1 cellular context compared by ENCODE assay signal in genomic region chr6:151690768-151691562, GRCh38.
TF ChIP-seq lines count a peak whose summit lies in the region.

No MANE protein-coding gene starts in this region.

TF ChIP-seq in GM12878, 131 proteins besides CTCF, POLR2A, EP300 and RAD21 (continued from another document and continues in another):
- TF ChIP-seq, protein P1, sequence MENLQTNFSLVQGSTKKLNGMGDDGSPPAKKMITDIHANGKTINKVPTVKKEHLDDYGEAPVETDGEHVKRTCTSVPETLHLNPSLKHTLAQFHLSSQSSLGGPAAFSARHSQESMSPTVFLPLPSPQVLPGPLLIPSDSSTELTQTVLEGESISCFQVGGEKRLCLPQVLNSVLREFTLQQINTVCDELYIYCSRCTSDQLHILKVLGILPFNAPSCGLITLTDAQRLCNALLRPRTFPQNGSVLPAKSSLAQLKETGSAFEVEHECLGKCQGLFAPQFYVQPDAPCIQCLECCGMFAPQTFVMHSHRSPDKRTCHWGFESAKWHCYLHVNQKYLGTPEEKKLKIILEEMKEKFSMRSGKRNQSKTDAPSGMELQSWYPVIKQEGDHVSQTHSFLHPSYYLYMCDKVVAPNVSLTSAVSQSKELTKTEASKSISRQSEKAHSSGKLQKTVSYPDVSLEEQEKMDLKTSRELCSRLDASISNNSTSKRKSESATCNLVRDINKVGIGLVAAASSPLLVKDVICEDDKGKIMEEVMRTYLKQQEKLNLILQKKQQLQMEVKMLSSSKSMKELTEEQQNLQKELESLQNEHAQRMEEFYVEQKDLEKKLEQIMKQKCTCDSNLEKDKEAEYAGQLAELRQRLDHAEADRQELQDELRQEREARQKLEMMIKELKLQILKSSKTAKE (IDR thresholded peaks at IDR 0.05; ENCODE audit: low read depth, poor library complexity, severe bottlenecking) = peak; percentile 69
- peak; percentile 89 for TF ChIP-seq BMI1 (IDR thresholded peaks at IDR 0.05; ENCODE audit: borderline replicate concordance)
- no peak for TF ChIP-seq MYB (IDR thresholded peaks at IDR 0.05; ENCODE audit: borderline replicate concordance, low read depth, low read length)
- TF ChIP-seq TCF7 (IDR thresholded peaks at IDR 0.05; ENCODE audit: borderline replicate concordance) = peak; percentile 8; the same call in 1 of the 2 replicates
- TF ChIP-seq ETV6 (conservative IDR thresholded peaks at IDR 0.05 in 1 of 2, IDR thresholded peaks at IDR 0.05 in 1 of 2; ENCODE audit: borderline replicate concordance in 1 of 2, low read depth in 1 of 2) = peak in 1 of 2 experiments; percentile 69; a peak in 2 of 4 replicates
- TF ChIP-seq, protein P2, sequence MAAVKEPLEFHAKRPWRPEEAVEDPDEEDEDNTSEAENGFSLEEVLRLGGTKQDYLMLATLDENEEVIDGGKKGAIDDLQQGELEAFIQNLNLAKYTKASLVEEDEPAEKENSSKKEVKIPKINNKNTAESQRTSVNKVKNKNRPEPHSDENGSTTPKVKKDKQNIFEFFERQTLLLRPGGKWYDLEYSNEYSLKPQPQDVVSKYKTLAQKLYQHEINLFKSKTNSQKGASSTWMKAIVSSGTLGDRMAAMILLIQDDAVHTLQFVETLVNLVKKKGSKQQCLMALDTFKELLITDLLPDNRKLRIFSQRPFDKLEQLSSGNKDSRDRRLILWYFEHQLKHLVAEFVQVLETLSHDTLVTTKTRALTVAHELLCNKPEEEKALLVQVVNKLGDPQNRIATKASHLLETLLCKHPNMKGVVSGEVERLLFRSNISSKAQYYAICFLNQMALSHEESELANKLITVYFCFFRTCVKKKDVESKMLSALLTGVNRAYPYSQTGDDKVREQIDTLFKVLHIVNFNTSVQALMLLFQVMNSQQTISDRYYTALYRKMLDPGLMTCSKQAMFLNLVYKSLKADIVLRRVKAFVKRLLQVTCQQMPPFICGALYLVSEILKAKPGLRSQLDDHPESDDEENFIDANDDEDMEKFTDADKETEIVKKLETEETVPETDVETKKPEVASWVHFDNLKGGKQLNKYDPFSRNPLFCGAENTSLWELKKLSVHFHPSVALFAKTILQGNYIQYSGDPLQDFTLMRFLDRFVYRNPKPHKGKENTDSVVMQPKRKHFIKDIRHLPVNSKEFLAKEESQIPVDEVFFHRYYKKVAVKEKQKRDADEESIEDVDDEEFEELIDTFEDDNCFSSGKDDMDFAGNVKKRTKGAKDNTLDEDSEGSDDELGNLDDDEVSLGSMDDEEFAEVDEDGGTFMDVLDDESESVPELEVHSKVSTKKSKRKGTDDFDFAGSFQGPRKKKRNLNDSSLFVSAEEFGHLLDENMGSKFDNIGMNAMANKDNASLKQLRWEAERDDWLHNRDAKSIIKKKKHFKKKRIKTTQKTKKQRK (IDR thresholded peaks at IDR 0.05; ENCODE audit: low read depth, low read length) = no peak
- no peak for TF ChIP-seq CHD1 (IDR thresholded peaks at IDR 0.05; ENCODE audit: low read depth, low read length)
- TF ChIP-seq CHD2 (IDR thresholded peaks at IDR 0.05; ENCODE audit: borderline replicate concordance, low read depth, low read length) = peak; percentile 78
- peak; percentile 97 for TF ChIP-seq DPF2 (IDR thresholded peaks at IDR 0.05)
- TF ChIP-seq MTA2 (IDR thresholded peaks at IDR 0.05; ENCODE audit: low read depth) = peak; percentile 97
- TF ChIP-seq STAT3 (IDR thresholded peaks at IDR 0.05; ENCODE audit: low read depth, low read length) = no peak
- TF ChIP-seq CREB1 (IDR thresholded peaks at IDR 0.05; ENCODE audit: low read depth) = no peak
- TF ChIP-seq MEF2A (IDR thresholded peaks at IDR 0.05; ENCODE audit: insufficient read depth, low read depth, low read length) = 0 out of 2 replicates have a peak, but pooled peaks have one; percentile 57
- peak; percentile 86 for TF ChIP-seq JUNB (IDR thresholded peaks at IDR 0.05)
- TF ChIP-seq, protein P3, sequence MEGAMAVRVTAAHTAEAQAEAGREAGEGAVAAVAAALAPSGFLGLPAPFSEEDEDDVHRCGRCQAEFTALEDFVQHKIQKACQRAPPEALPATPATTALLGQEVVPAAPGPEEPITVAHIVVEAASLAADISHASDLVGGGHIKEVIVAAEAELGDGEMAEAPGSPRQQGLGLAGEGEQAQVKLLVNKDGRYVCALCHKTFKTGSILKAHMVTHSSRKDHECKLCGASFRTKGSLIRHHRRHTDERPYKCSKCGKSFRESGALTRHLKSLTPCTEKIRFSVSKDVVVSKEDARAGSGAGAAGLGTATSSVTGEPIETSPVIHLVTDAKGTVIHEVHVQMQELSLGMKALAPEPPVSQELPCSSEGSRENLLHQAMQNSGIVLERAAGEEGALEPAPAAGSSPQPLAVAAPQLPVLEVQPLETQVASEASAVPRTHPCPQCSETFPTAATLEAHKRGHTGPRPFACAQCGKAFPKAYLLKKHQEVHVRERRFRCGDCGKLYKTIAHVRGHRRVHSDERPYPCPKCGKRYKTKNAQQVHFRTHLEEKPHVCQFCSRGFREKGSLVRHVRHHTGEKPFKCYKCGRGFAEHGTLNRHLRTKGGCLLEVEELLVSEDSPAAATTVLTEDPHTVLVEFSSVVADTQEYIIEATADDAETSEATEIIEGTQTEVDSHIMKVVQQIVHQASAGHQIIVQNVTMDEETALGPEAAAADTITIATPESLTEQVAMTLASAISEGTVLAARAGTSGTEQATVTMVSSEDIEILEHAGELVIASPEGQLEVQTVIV (IDR thresholded peaks at IDR 0.05; ENCODE audit: borderline replicate concordance, partially characterized antibody) = no peak
- no peak for TF ChIP-seq ZBTB33 (IDR thresholded peaks at IDR 0.05)
- no peak for TF ChIP-seq SRF (IDR thresholded peaks at IDR 0.05; ENCODE audit: low read depth in 2 of 2, low read length in 2 of 2)
- TF ChIP-seq SP1 (IDR thresholded peaks at IDR 0.05; ENCODE audit: low read depth, low read length) = peak; percentile 47
- TF ChIP-seq SREBF1 (IDR thresholded peaks at IDR 0.05; ENCODE audit: low read length) = peak; percentile 60; the same call in 1 of the 2 replicates
- TF ChIP-seq NR2C2 (IDR thresholded peaks at IDR 0.05; ENCODE audit: borderline replicate concordance, control insufficient read depth, insufficient read length, low read depth) = no peak
- no peak for TF ChIP-seq ZZZ3 (IDR thresholded peaks at IDR 0.05; ENCODE audit: control insufficient read depth, insufficient read length, low read depth)
- TF ChIP-seq BCL11A (IDR thresholded peaks at IDR 0.05; ENCODE audit: low read depth, low read length) = peak; percentile 97
- no peak for TF ChIP-seq RBBP5 (conservative IDR thresholded peaks at IDR 0.05)
- TF ChIP-seq JUND (IDR thresholded peaks at IDR 0.05; ENCODE audit: low read depth, low read length) = peak; percentile 76; the same call in 1 of the 2 replicates
- peak; percentile 79 for TF ChIP-seq NFIC (IDR thresholded peaks at IDR 0.05; ENCODE audit: low read depth, low read length)
- peak; percentile 94 to 95 for TF ChIP-seq BHLHE40 (IDR thresholded peaks at IDR 0.05; ENCODE audit: borderline replicate concordance in 1 of 2, low read depth in 2 of 2, low read length in 1 of 2)
- TF ChIP-seq TBL1XR1 (IDR thresholded peaks at IDR 0.05; ENCODE audit: low read depth, low read length) = peak; percentile 66; the same call in 1 of the 2 replicates
- TF ChIP-seq RAD51 (IDR thresholded peaks at IDR 0.05) = peak; percentile 74
- peak; percentile 80; the same call in 1 of the 2 replicates for TF ChIP-seq BACH1 (IDR thresholded peaks at IDR 0.05; ENCODE audit: borderline replicate concordance)
- peak; percentile 80 for TF ChIP-seq NR2F1 (conservative IDR thresholded peaks at IDR 0.05)
- peak; percentile 97 for TF ChIP-seq IKZF1 (conservative IDR thresholded peaks at IDR 0.05)
- TF ChIP-seq ATF7 (IDR thresholded peaks at IDR 0.05; ENCODE audit: low read depth) = peak; percentile 82
- TF ChIP-seq MTA3 (IDR thresholded peaks at IDR 0.05; ENCODE audit: borderline replicate concordance, low read length) = peak; percentile 63; the same call in 1 of the 2 replicates
- no peak for TF ChIP-seq USF1 (IDR thresholded peaks at IDR 0.05; ENCODE audit: borderline replicate concordance, extremely low read length, insufficient read depth, low read depth, low read length)
- peak; percentile 8; the same call in 1 of the 2 replicates for TF ChIP-seq ZNF384 (IDR thresholded peaks at IDR 0.05; ENCODE audit: borderline replicate concordance, low read depth, low read length)
- peak; percentile 94 for TF ChIP-seq ZNF217 (IDR thresholded peaks at IDR 0.05)
- peak; percentile 93 for TF ChIP-seq EED (IDR thresholded peaks at IDR 0.05; ENCODE audit: low read depth)
- TF ChIP-seq, protein P4, sequence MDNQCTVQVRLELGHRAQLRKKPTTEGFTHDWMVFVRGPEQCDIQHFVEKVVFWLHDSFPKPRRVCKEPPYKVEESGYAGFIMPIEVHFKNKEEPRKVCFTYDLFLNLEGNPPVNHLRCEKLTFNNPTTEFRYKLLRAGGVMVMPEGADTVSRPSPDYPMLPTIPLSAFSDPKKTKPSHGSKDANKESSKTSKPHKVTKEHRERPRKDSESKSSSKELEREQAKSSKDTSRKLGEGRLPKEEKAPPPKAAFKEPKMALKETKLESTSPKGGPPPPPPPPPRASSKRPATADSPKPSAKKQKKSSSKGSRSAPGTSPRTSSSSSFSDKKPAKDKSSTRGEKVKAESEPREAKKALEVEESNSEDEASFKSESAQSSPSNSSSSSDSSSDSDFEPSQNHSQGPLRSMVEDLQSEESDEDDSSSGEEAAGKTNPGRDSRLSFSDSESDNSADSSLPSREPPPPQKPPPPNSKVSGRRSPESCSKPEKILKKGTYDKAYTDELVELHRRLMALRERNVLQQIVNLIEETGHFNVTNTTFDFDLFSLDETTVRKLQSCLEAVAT (IDR thresholded peaks at IDR 0.05) = peak; percentile 45; the same call in 1 of the 2 replicates
- TF ChIP-seq RFX5 (IDR thresholded peaks at IDR 0.05; ENCODE audit: low read depth, low read length) = no peak
- TF ChIP-seq, protein P5, sequence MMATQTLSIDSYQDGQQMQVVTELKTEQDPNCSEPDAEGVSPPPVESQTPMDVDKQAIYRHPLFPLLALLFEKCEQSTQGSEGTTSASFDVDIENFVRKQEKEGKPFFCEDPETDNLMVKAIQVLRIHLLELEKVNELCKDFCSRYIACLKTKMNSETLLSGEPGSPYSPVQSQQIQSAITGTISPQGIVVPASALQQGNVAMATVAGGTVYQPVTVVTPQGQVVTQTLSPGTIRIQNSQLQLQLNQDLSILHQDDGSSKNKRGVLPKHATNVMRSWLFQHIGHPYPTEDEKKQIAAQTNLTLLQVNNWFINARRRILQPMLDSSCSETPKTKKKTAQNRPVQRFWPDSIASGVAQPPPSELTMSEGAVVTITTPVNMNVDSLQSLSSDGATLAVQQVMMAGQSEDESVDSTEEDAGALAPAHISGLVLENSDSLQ (IDR thresholded peaks at IDR 0.05) = peak; percentile 42; the same call in 1 of the 2 replicates
- TF ChIP-seq KLF5 (IDR thresholded peaks at IDR 0.05; ENCODE audit: partially characterized antibody) = no peak
- TF ChIP-seq, protein P6, sequence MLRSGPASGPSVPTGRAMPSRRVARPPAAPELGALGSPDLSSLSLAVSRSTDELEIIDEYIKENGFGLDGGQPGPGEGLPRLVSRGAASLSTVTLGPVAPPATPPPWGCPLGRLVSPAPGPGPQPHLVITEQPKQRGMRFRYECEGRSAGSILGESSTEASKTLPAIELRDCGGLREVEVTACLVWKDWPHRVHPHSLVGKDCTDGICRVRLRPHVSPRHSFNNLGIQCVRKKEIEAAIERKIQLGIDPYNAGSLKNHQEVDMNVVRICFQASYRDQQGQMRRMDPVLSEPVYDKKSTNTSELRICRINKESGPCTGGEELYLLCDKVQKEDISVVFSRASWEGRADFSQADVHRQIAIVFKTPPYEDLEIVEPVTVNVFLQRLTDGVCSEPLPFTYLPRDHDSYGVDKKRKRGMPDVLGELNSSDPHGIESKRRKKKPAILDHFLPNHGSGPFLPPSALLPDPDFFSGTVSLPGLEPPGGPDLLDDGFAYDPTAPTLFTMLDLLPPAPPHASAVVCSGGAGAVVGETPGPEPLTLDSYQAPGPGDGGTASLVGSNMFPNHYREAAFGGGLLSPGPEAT (IDR thresholded peaks at IDR 0.05; ENCODE audit: low read depth) = peak; percentile 90
- peak; percentile 45; the same call in 1 of the 2 replicates for TF ChIP-seq TCF3 (IDR thresholded peaks at IDR 0.05; ENCODE audit: borderline replicate concordance, insufficient read depth, low read depth, low read length)
- TF ChIP-seq IRF3 (IDR thresholded peaks at IDR 0.05) = no peak
- TF ChIP-seq, protein P7, sequence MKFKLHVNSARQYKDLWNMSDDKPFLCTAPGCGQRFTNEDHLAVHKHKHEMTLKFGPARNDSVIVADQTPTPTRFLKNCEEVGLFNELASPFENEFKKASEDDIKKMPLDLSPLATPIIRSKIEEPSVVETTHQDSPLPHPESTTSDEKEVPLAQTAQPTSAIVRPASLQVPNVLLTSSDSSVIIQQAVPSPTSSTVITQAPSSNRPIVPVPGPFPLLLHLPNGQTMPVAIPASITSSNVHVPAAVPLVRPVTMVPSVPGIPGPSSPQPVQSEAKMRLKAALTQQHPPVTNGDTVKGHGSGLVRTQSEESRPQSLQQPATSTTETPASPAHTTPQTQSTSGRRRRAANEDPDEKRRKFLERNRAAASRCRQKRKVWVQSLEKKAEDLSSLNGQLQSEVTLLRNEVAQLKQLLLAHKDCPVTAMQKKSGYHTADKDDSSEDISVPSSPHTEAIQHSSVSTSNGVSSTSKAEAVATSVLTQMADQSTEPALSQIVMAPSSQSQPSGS (IDR thresholded peaks at IDR 0.05; ENCODE audit: low read length) = peak; percentile 80; the same call in 1 of the 2 replicates
- peak; percentile 97 for TF ChIP-seq IRF4 (IDR thresholded peaks at IDR 0.05; ENCODE audit: low read depth, low read length)
- TF ChIP-seq EGR1 (IDR thresholded peaks at IDR 0.05; ENCODE audit: borderline replicate concordance in 1 of 2, low read depth in 2 of 2, low read length in 2 of 2) = no peak
